In the genomic region with DNA sequence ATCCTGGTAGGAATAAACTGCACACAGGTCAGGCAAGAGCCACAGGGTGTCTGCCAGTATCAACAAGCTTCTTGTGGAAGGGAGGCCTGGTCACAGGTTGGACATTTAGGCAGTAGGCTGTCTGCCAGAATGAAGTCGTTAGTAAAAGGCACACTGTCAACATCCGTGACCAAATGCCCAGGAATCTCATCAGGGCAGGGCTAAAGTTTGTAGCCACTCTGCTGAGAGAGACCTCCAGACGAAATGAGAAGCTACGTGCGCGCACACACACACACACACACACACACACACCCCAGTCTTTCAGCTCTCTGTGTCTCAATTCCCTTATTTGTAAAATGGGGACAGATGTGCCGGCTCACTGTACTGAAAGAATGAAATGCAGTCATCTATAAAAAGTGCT, we compare ENCODE assay signal across 16 cellular contexts.
DNase-seq lines count a peak whose midpoint lies in the region; TF ChIP-seq lines count a peak whose summit lies in the region.
"Had no signal": no experiment of that assay in that cellular context is flagged by ENCODE, and none has a peak within 500 bp of the region (broad histone marks: within the 10 kb centered on the region; RNA-seq: fewer than 3 reads in every experiment).

No MANE protein-coding gene starts in this region.

- DNase-seq in LNCaP clone FGC (ENCODE audit: low read depth) (peak; percentile 79), SHP77 treated with DMSO at 0.1 percent for 48 hours (lab: John Stamatoyannopoulos, UW) (peak; percentile 58), kidney glomerular epithelial cell (lab: John Stamatoyannopoulos, UW) (peak; percentile 56), thyroid gland (peak; percentile 50 to 75), D341Med (ENCODE audit: low spot score) (no peak), NCI-H1417 treated with DMSO at 0.1 percent for 48 hours (lab: John Stamatoyannopoulos, UW) (no peak)
- no peak for DNase-seq in activated CD8-positive, alpha-beta memory T cell treated with anti-CD3 and anti-CD28 coated beads, Interleukin-2, amount 50 U/mL, for 48 hours
- DNase-seq: GOT3, HFFc6, NCI-H1092 treated with DMSO at 0.1 percent for 48 hours, NCI-H187 treated with DMSO at 0.1 percent for 48 hours, NCI-H510A treated with DMSO at 0.1 percent for 48 hours, RPMI8226, T-helper 1 cell had no signal

- H3K36me3 ChIP-seq in thyroid gland = no peaks in the 10 kb centered on the region
- H3K36me3 ChIP-seq: BLaER1 had no signal

- H3K4me3 ChIP-seq in LNCaP clone FGC (ENCODE audit: low read depth, low read length) (no peak overlapping the region), thyroid gland (replicated peaks in 1 of 3) (no peak overlapping the region)
- H3K4me3 ChIP-seq: BLaER1, SK-N-MC had no signal

- intact Hi-C loops in thyroid gland (cut with DNase I) = no loop called here

- peaks cover 0 to 17% of the 10 kb centered on the region in 2 donors for H3K4me1 ChIP-seq in thyroid gland
- H3K4me1 ChIP-seq: BLaER1 had no signal

- H3K27me3 ChIP-seq in thyroid gland = no peaks in the 10 kb centered on the region
- H3K27me3 ChIP-seq: BLaER1 had no signal

- no peak for TF ChIP-seq POLR2A in thyroid gland (IDR thresholded peaks at IDR 0.05)

- peak overlapping the region in 2 of 3 donors; percentile 31 to 68 for H3K27ac ChIP-seq in thyroid gland
- H3K27ac ChIP-seq: BLaER1, SK-N-MC had no signal

- WGBS in thyroid gland, 2 donors = 43 to 44% methylated on average over 7 of the region's 7 CpGs

- TF ChIP-seq CTCF in LNCaP clone FGC (IDR thresholded peaks at IDR 0.05; ENCODE audit: control insufficient read depth, extremely low read depth, insufficient read depth) (no peak), thyroid gland (IDR thresholded peaks at IDR 0.05) (no peak)

- no peaks in the 10 kb centered on the region for H3K9me3 ChIP-seq in thyroid gland
- H3K9me3 ChIP-seq: BLaER1 had no signal

Comparison
In these comparisons a context has a peak if more than half of its experiments do, and no peak if none do; other contexts are left out.
1. DNase-seq: peak in LNCaP clone FGC (single experiment), SHP77 treated with DMSO at 0.1 percent for 48 hours (single experiment), kidney glomerular epithelial cell (single experiment) and thyroid gland (2 of 2); none in activated CD8-positive, alpha-beta memory T cell treated with anti-CD3 and anti-CD28 coated beads, Interleukin-2, amount 50 U/mL, for 48 hours (single experiment), D341Med (single experiment) and NCI-H1417 treated with DMSO at 0.1 percent for 48 hours (single experiment).